ENCODE assay signal across 1 cellular context in the genomic region with DNA sequence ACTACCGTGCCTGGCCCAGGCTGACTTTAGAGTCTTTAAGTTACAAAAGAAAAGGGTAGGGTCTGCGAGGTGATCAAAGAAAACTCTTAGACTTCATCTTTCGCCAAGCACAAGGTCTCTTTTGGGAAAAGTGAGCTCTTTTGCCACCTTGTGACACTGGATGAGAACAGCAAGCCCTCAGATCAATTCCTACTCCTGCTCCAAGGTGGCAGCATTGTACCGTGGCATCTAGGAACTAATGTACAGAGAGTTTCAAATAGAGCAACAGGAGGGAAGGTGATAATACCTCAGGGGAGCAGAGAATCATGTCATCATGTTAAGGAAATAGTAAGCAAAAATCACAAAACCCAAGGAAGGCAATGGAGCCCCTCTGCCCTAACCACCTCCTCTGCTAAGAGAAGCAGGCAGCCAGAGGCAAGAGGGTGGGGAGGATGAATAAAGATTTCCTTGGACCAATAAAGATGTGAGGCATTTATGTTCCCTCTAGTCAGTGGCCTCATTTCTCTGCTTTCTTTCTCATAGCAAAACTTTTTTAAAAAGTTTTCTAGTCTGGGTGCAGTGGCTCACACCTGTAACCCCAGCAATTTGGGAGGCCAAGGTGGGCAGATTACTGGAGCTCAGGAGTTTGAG.
A peak's percentile ranks its signal among the peaks of the same experiment; 100 is the strongest.
TF ChIP-seq lines count a peak whose summit lies in the region.

No MANE protein-coding gene starts in this region.

TF ChIP-seq in HepG2, 621 proteins besides CTCF, POLR2A, EP300 and RAD21 (continued from another document):
- no peak for TF ChIP-seq ZFP91 (CRISPR knock-in tag; IDR thresholded peaks at IDR 0.05; ENCODE audit: borderline replicate concordance)
- no peak for TF ChIP-seq NR2C2 (CRISPR knock-in tag; IDR thresholded peaks at IDR 0.05; ENCODE audit: borderline replicate concordance)
- TF ChIP-seq, protein P1, sequence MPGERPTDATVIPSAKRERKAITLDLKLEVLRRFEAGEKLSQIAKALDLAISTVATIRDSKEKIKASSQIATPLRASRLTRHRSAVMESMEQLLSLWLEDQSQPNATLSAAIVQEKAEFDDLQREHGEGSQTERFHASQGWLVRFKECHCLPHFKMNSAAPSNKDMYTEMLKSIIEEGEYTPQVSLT (CRISPR knock-in tag; IDR thresholded peaks at IDR 0.05; ENCODE audit: borderline replicate concordance, low read depth) = no peak
- TF ChIP-seq, protein P2, sequence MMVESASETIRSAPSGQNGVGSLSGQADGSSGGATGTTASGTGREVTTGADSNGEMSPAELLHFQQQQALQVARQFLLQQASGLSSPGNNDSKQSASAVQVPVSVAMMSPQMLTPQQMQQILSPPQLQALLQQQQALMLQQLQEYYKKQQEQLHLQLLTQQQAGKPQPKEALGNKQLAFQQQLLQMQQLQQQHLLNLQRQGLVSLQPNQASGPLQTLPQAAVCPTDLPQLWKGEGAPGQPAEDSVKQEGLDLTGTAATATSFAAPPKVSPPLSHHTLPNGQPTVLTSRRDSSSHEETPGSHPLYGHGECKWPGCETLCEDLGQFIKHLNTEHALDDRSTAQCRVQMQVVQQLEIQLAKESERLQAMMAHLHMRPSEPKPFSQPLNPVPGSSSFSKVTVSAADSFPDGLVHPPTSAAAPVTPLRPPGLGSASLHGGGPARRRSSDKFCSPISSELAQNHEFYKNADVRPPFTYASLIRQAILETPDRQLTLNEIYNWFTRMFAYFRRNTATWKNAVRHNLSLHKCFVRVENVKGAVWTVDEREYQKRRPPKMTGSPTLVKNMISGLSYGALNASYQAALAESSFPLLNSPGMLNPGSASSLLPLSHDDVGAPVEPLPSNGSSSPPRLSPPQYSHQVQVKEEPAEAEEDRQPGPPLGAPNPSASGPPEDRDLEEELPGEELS (CRISPR knock-in tag; IDR thresholded peaks at IDR 0.05) = 0 out of 2 replicates have a peak, but pooled peaks have one; percentile 19
- TF ChIP-seq, protein P3, sequence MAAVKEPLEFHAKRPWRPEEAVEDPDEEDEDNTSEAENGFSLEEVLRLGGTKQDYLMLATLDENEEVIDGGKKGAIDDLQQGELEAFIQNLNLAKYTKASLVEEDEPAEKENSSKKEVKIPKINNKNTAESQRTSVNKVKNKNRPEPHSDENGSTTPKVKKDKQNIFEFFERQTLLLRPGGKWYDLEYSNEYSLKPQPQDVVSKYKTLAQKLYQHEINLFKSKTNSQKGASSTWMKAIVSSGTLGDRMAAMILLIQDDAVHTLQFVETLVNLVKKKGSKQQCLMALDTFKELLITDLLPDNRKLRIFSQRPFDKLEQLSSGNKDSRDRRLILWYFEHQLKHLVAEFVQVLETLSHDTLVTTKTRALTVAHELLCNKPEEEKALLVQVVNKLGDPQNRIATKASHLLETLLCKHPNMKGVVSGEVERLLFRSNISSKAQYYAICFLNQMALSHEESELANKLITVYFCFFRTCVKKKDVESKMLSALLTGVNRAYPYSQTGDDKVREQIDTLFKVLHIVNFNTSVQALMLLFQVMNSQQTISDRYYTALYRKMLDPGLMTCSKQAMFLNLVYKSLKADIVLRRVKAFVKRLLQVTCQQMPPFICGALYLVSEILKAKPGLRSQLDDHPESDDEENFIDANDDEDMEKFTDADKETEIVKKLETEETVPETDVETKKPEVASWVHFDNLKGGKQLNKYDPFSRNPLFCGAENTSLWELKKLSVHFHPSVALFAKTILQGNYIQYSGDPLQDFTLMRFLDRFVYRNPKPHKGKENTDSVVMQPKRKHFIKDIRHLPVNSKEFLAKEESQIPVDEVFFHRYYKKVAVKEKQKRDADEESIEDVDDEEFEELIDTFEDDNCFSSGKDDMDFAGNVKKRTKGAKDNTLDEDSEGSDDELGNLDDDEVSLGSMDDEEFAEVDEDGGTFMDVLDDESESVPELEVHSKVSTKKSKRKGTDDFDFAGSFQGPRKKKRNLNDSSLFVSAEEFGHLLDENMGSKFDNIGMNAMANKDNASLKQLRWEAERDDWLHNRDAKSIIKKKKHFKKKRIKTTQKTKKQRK (IDR thresholded peaks at IDR 0.05; ENCODE audit: low read length) = no peak
- no peak for TF ChIP-seq KLF16 (CRISPR knock-in tag; IDR thresholded peaks at IDR 0.05)
- TF ChIP-seq, protein P4, sequence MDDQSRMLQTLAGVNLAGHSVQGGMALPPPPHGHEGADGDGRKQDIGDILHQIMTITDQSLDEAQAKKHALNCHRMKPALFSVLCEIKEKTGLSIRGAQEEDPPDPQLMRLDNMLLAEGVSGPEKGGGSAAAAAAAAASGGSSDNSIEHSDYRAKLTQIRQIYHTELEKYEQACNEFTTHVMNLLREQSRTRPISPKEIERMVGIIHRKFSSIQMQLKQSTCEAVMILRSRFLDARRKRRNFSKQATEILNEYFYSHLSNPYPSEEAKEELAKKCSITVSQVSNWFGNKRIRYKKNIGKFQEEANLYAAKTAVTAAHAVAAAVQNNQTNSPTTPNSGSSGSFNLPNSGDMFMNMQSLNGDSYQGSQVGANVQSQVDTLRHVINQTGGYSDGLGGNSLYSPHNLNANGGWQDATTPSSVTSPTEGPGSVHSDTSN (CRISPR knock-in tag; IDR thresholded peaks at IDR 0.05; ENCODE audit: borderline replicate concordance) = no peak
- no peak for TF ChIP-seq DMTF1 (CRISPR knock-in tag; IDR thresholded peaks at IDR 0.05)
- TF ChIP-seq ZNF296 (CRISPR knock-in tag; conservative IDR thresholded peaks at IDR 0.05) = no peak
- no peak for TF ChIP-seq KDM1A (CRISPR knock-in tag; IDR thresholded peaks at IDR 0.05)
- TF ChIP-seq ZNF510 (CRISPR knock-in tag; IDR thresholded peaks at IDR 0.05; ENCODE audit: low read depth) = no peak
- no peak for TF ChIP-seq MLXIP (CRISPR knock-in tag; IDR thresholded peaks at IDR 0.05; ENCODE audit: borderline replicate concordance)
- TF ChIP-seq ZNF800 (CRISPR knock-in tag; IDR thresholded peaks at IDR 0.05) = no peak
- TF ChIP-seq RBAK (CRISPR knock-in tag; IDR thresholded peaks at IDR 0.05) = no peak
- TF ChIP-seq FOXA1 (IDR thresholded peaks at IDR 0.05) = no peak
- 0 out of 2 replicates have a peak, but pooled peaks have one; percentile 26 for TF ChIP-seq FOXA1 (CRISPR knock-in tag; IDR thresholded peaks at IDR 0.05)
- peak; percentile 21; the same call in 1 of the 2 replicates for TF ChIP-seq ZNF331 (CRISPR knock-in tag; IDR thresholded peaks at IDR 0.05)
- TF ChIP-seq ZNF264 (CRISPR knock-in tag; IDR thresholded peaks at IDR 0.05) = no peak
- TF ChIP-seq HOXA5 (CRISPR knock-in tag; IDR thresholded peaks at IDR 0.05) = 0 out of 2 replicates have a peak, but pooled peaks have one; percentile 32
- TF ChIP-seq, protein P5, sequence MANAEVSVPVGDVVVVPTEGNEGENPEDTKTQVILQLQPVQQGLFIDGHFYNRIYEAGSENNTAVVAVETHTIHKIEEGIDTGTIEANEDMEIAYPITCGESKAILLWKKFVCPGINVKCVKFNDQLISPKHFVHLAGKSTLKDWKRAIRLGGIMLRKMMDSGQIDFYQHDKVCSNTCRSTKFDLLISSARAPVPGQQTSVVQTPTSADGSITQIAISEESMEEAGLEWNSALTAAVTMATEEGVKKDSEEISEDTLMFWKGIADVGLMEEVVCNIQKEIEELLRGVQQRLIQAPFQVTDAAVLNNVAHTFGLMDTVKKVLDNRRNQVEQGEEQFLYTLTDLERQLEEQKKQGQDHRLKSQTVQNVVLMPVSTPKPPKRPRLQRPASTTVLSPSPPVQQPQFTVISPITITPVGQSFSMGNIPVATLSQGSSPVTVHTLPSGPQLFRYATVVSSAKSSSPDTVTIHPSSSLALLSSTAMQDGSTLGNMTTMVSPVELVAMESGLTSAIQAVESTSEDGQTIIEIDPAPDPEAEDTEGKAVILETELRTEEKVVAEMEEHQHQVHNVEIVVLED (CRISPR knock-in tag; IDR thresholded peaks at IDR 0.05; ENCODE audit: borderline replicate concordance) = no peak
- TF ChIP-seq RELA (CRISPR knock-in tag; IDR thresholded peaks at IDR 0.05) = no peak
- TF ChIP-seq, protein P6, sequence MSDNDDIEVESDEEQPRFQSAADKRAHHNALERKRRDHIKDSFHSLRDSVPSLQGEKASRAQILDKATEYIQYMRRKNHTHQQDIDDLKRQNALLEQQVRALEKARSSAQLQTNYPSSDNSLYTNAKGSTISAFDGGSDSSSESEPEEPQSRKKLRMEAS (IDR thresholded peaks at IDR 0.05) = no peak
- no peak for TF ChIP-seq STAT5B (CRISPR knock-in tag; IDR thresholded peaks at IDR 0.05)
- no peak for TF ChIP-seq ZBED4 (CRISPR knock-in tag; IDR thresholded peaks at IDR 0.05; ENCODE audit: borderline replicate concordance)
- TF ChIP-seq FOXJ3 (CRISPR knock-in tag; IDR thresholded peaks at IDR 0.05; ENCODE audit: borderline replicate concordance) = no peak
- TF ChIP-seq ZNF878 (CRISPR knock-in tag; IDR thresholded peaks at IDR 0.05) = no peak
- TF ChIP-seq AKAP8 (CRISPR knock-in tag; IDR thresholded peaks at IDR 0.05) = no peak
